ENCODE assay signal across 7 cellular contexts in the genomic region with DNA sequence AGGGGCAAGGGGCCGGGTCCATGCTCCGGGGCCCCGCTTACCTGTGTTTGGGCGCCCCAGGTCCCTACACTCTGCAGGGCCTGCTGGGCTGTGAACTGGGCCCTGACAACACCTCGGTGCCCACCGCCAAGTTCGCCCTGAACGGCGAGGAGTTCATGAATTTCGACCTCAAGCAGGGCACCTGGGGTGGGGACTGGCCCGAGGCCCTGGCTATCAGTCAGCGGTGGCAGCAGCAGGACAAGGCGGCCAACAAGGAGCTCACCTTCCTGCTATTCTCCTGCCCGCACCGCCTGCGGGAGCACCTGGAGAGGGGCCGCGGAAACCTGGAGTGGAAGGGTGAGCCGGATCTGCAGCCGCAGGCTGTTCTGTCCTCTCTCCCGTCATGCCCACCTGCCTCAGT. TPM values are rescaled to one million over a fixed set of nuclear protein-coding genes. Genes with fewer than 3 reads are reported as not detected.
DNase-seq lines count a peak whose midpoint lies in the region; ATAC-seq and TF ChIP-seq lines count a peak whose summit lies in the region.
"Had no signal": no experiment of that assay in that cellular context is flagged by ENCODE, and none has a peak within 500 bp of the region (broad histone marks: within the 10 kb centered on the region; RNA-seq: fewer than 3 reads in every experiment).

No MANE protein-coding gene starts in this region.

- H3K9me3 Mint-ChIP-seq in activated naive CD4-positive, alpha-beta T cell treated with anti-CD3 and anti-CD28 coated beads for 36 hours, result no peaks in the 10 kb centered on the region
- H3K9me3 Mint-ChIP-seq in activated naive CD4-positive, alpha-beta T cell treated with anti-CD3 and anti-CD28 coated beads, Interleukin-2, amount 50 U/mL, for 72 hours, result no peaks in the 10 kb centered on the region

- no peaks in the 10 kb centered on the region for H3K36me3 Mint-ChIP-seq in activated naive CD4-positive, alpha-beta T cell treated with anti-CD3 and anti-CD28 coated beads for 36 hours (ENCODE audit: low read depth)
- no peaks in the 10 kb centered on the region for H3K36me3 Mint-ChIP-seq in activated naive CD4-positive, alpha-beta T cell treated with anti-CD3 and anti-CD28 coated beads, Interleukin-2, amount 50 U/mL, for 72 hours

- H3K4me1 ChIP-seq in gastroesophageal sphincter (peaks cover 0 to 57% (median 14%) of the 10 kb centered on the region in 3 donors), thymus (ENCODE audit: control insufficient read depth, insufficient read depth, low read length) (peaks cover 3% of the 10 kb centered on the region)

- intact Hi-C loops in activated naive CD4-positive, alpha-beta T cell treated with anti-CD3 and anti-CD28 coated beads for 36 hours (cut with micrococcal nuclease), result no loop called here

- WGBS in gastroesophageal sphincter (ENCODE audit: low coverage in 1 of 2), 2 donors, result 85 to 94% methylated on average over 3 to 7 of the region's 21 CpGs
- 92% methylated on average over 21 of the region's 21 CpGs for WGBS in thymus

- CTCF ChIA-PET in activated naive CD4-positive, alpha-beta T cell treated with anti-CD3 and anti-CD28 coated beads for 36 hours (lab: Charles Lee), result interaction anchor here (0.5 to 2.5 kb wide), 8 partner anchors 8 to 108 kb away, joined by 3 to 17 read pairs (median 5); a partner anchor contains a TSS

- H3K27ac ChIP-seq in gastroesophageal sphincter (peak overlapping the region in 3 of 4 donors; percentile 92 to 93 (median 92)), thymus (ENCODE audit: low read depth) (peak overlapping the region; percentile 13)

- no peak for TF ChIP-seq POLR2A in gastroesophageal sphincter (IDR thresholded peaks at IDR 0.05)

- no peak overlapping the region for H3K27ac Mint-ChIP-seq in activated naive CD4-positive, alpha-beta T cell treated with anti-CD3 and anti-CD28 coated beads for 36 hours
- H3K27ac Mint-ChIP-seq in activated naive CD4-positive, alpha-beta T cell treated with anti-CD3 and anti-CD28 coated beads, Interleukin-2, amount 50 U/mL, for 72 hours, result peak overlapping the region in 1 of 2 donors; percentile 75

- H3K4me3 ChIP-seq in gastroesophageal sphincter (peak overlapping the region in 1 of 2 donors; percentile 78), thymus (ENCODE audit: low read length) (peak overlapping the region; percentile 83)

- TF ChIP-seq EP300 in gastroesophageal sphincter (IDR thresholded peaks at IDR 0.05), result no peak

- TF ChIP-seq CTCF in gastroesophageal sphincter (IDR thresholded peaks at IDR 0.05), result no peak
- TF ChIP-seq CTCF in omental fat pad (IDR thresholded peaks at IDR 0.05), result no peak

- peak overlapping the region; percentile 70 for H3K4me3 Mint-ChIP-seq in activated naive CD4-positive, alpha-beta T cell treated with anti-CD3 and anti-CD28 coated beads for 36 hours

- peaks cover 27% of the 10 kb centered on the region for H3K4me1 Mint-ChIP-seq in activated naive CD4-positive, alpha-beta T cell treated with anti-CD3 and anti-CD28 coated beads for 36 hours (ENCODE audit: low read depth)

- H3K27me3 Mint-ChIP-seq in activated naive CD4-positive, alpha-beta T cell treated with anti-CD3 and anti-CD28 coated beads for 36 hours (ENCODE audit: low read depth), result no peaks in the 10 kb centered on the region

- H3K27me3 ChIP-seq in gastroesophageal sphincter (no peaks in the 10 kb centered on the region), thymus (ENCODE audit: control insufficient read depth, insufficient read depth) (no peaks in the 10 kb centered on the region)

- no peak for ATAC-seq in activated naive CD4-positive, alpha-beta T cell treated with anti-CD3 and anti-CD28 coated beads, Interleukin-2, amount 50 U/mL, for 72 hours
- ATAC-seq in gastroesophageal sphincter, result no peak
- ATAC-seq in HG03045 (IDR thresholded peaks at IDR 0.05; ENCODE audit: unreplicated experiment), result no peak
- ATAC-seq in omental fat pad (ENCODE audit: low FRiP score), result no peak

- peaks cover 0 to 31% of the 10 kb centered on the region in 2 donors for H3K36me3 ChIP-seq in gastroesophageal sphincter
- no peaks in the 10 kb centered on the region for H3K36me3 ChIP-seq in thymus (ENCODE audit: control insufficient read depth, insufficient read depth)

- H3K9me3 ChIP-seq in gastroesophageal sphincter (no peaks in the 10 kb centered on the region), thymus (ENCODE audit: control insufficient read depth) (no peaks in the 10 kb centered on the region)

- DNase-seq in activated naive CD4-positive, alpha-beta T cell treated with anti-CD3 and anti-CD28 coated beads for 36 hours, result no peak
- no peak for DNase-seq in activated naive CD4-positive, alpha-beta T cell treated with anti-CD3 and anti-CD28 coated beads, Interleukin-2, amount 50 U/mL, for 72 hours (ENCODE audit: low spot score in 2 of 2)
- no peak for DNase-seq in omental fat pad (ENCODE audit: low spot score)
- DNase-seq: T-helper 9 cell had no signal

RNA-seq across cellular contexts. Expression of a gene that starts 1.7 kb away (rescaled TPM):
- 10 to 100 TPM; 15.7 to 17.1 TPM for total RNA-seq in activated naive CD4-positive, alpha-beta T cell treated with anti-CD3 and anti-CD28 coated beads for 36 hours
- total RNA-seq in activated naive CD4-positive, alpha-beta T cell treated with anti-CD3 and anti-CD28 coated beads, Interleukin-2, amount 50 U/mL, for 72 hours, result 10 to 100 TPM; 17.5 to 18.1 TPM
- total RNA-seq in gastroesophageal sphincter (100 to 1,000 TPM in 3 of 4 donors, 10 to 100 TPM in 1; 78.6 to 255 (median 158) TPM), omental fat pad (100 to 1,000 TPM; 314 to 479 (median 337) TPM)
- polyA plus RNA-seq in thymus, result 166 TPM

RNA-seq across cellular contexts. Expression of a gene that starts 13.7 kb away (rescaled TPM):
- total RNA-seq in activated naive CD4-positive, alpha-beta T cell treated with anti-CD3 and anti-CD28 coated beads for 36 hours, result 1 to 10 TPM; 6.7 to 7.2 TPM
- 10 to 100 TPM in 1 of 2 donors, 1 to 10 TPM in 1; 5.4 to 13.0 TPM for total RNA-seq in activated naive CD4-positive, alpha-beta T cell treated with anti-CD3 and anti-CD28 coated beads, Interleukin-2, amount 50 U/mL, for 72 hours
- total RNA-seq in gastroesophageal sphincter, result 10 to 100 TPM in 3 of 4 donors, 1 to 10 TPM in 1; 8.2 to 21.0 (median 12.0) TPM
- 32.7 TPM for polyA plus RNA-seq in thymus
- total RNA-seq in omental fat pad, result 10 to 100 TPM; 23.7 to 70.1 (median 26.9) TPM

RNA-seq across cellular contexts. Expression of a gene that starts 17.9 kb away (rescaled TPM):
- 1,000 to 10,000 TPM; 3,906 to 3,945 TPM for total RNA-seq in activated naive CD4-positive, alpha-beta T cell treated with anti-CD3 and anti-CD28 coated beads for 36 hours
- 1,000 to 10,000 TPM; 2,570 to 2,967 TPM for total RNA-seq in activated naive CD4-positive, alpha-beta T cell treated with anti-CD3 and anti-CD28 coated beads, Interleukin-2, amount 50 U/mL, for 72 hours
- total RNA-seq in gastroesophageal sphincter, result 1,000 to 10,000 TPM; 2,443 to 5,156 (median 3,385) TPM
- polyA plus RNA-seq in thymus, result 4,965 TPM
- 1,000 to 10,000 TPM; 3,715 to 4,750 (median 4,286) TPM for total RNA-seq in omental fat pad

RNA-seq across cellular contexts. Expression of a gene that starts 26.7 kb away (rescaled TPM):
- 1,000 to 10,000 TPM; 4,441 to 4,607 TPM for total RNA-seq in activated naive CD4-positive, alpha-beta T cell treated with anti-CD3 and anti-CD28 coated beads for 36 hours
- total RNA-seq in activated naive CD4-positive, alpha-beta T cell treated with anti-CD3 and anti-CD28 coated beads, Interleukin-2, amount 50 U/mL, for 72 hours, result 1,000 to 10,000 TPM; 4,147 to 5,288 TPM
- total RNA-seq in gastroesophageal sphincter (1,000 to 10,000 TPM; 1,269 to 3,399 (median 2,205) TPM), omental fat pad (1,000 to 10,000 TPM; 2,551 to 3,862 (median 3,160) TPM)
- 4,231 TPM for polyA plus RNA-seq in thymus

RNA-seq across cellular contexts. Expression of a gene that starts 40.1 kb away (rescaled TPM):
- 10 to 100 TPM; 23.9 to 28.4 TPM for total RNA-seq in activated naive CD4-positive, alpha-beta T cell treated with anti-CD3 and anti-CD28 coated beads for 36 hours
- total RNA-seq in activated naive CD4-positive, alpha-beta T cell treated with anti-CD3 and anti-CD28 coated beads, Interleukin-2, amount 50 U/mL, for 72 hours, result 10 to 100 TPM; 49.1 to 64.4 TPM
- total RNA-seq in gastroesophageal sphincter, result 10 to 100 TPM in 1 of 4 donors, 1 to 10 TPM in 3; 3.1 to 21.0 (median 7.6) TPM
- polyA plus RNA-seq in thymus, result 32.1 TPM
- total RNA-seq in omental fat pad, result 10 to 100 TPM in 1 of 4 donors, 1 to 10 TPM in 3; 2.3 to 11.2 (median 2.6) TPM

Comparison
In these comparisons a context has a peak if more than half of its experiments do, and no peak if none do; other contexts are left out.
1. RNA of a gene that starts 1.7 kb away (total RNA-seq): 314 to 479 TPM in omental fat pad and 78.6 to 255 TPM in gastroesophageal sphincter; 17.5 to 18.1 TPM in activated naive CD4-positive, alpha-beta T cell treated with anti-CD3 and anti-CD28 coated beads, Interleukin-2, amount 50 U/mL, for 72 hours and 15.7 to 17.1 TPM in activated naive CD4-positive, alpha-beta T cell treated with anti-CD3 and anti-CD28 coated beads for 36 hours; every median in the first group is over 4 times any median in the second.